ENCODE assay signal across 17 cellular contexts in genomic region chr6:31446481-31446880, GRCh38. TPM values are rescaled to one million over a fixed set of nuclear protein-coding genes. Genes with fewer than 3 reads are reported as not detected.
DNase-seq lines count a peak whose midpoint lies in the region; ATAC-seq and TF ChIP-seq lines count a peak whose summit lies in the region.
"Had no signal": no experiment of that assay in that cellular context is flagged by ENCODE, and none has a peak within 500 bp of the region (broad histone marks: within the 10 kb centered on the region; RNA-seq: fewer than 3 reads in every experiment).

No MANE protein-coding gene starts in this region.

- H3K27ac Mint-ChIP-seq in activated CD4-positive, alpha-beta T cell treated with anti-CD3 and anti-CD28 coated beads, Interleukin-2, amount 10 ng/mL, durations not matched to agents 24 days and 14 days: no peak overlapping the region
- no peak overlapping the region for H3K27ac Mint-ChIP-seq in stimulated activated effector memory CD8-positive, alpha-beta T cell treated with anti-CD3 and anti-CD28 coated beads, Interleukin-12 subunit alpha, Interleukin-12 subunit beta, amount 100 ng/mL, for 72 hours
- H3K27ac Mint-ChIP-seq: CD14-positive monocyte, H9 had no signal

- no peak for TF ChIP-seq CTCF in epithelial cell of esophagus (IDR thresholded peaks at IDR 0.05; ENCODE audit: insufficient read depth, low read depth, low read length, missing control alignments)

- ATAC-seq in stimulated activated effector memory CD8-positive, alpha-beta T cell treated with anti-CD3 and anti-CD28 coated beads, Interleukin-12 subunit alpha, Interleukin-12 subunit beta, amount 100 ng/mL, for 72 hours: peak; percentile 33
- no peak for ATAC-seq in GM18502 (IDR thresholded peaks at IDR 0.05; ENCODE audit: poor library complexity, unreplicated experiment)

- H3K27me3 Mint-ChIP-seq in activated CD4-positive, alpha-beta T cell treated with anti-CD3 and anti-CD28 coated beads, Interleukin-2, amount 10 ng/mL, durations not matched to agents 24 days and 14 days: peaks cover 53% of the 10 kb centered on the region

- DNase-seq in activated CD4-positive, alpha-beta T cell treated with anti-CD3 and anti-CD28 coated beads, Interleukin-2, amount 10 ng/mL, durations not matched to agents 24 days and 14 days: peak; percentile 21
- no peak for DNase-seq in activated CD4-positive, alpha-beta T cell treated with anti-CD3 and anti-CD28 coated beads for 1 hour
- DNase-seq in RKO (ENCODE audit: low spot score) (peak; percentile 20), epithelial cell of esophagus (ENCODE audit: low read depth) (peak; percentile 15), NCI-H524 treated with DMSO at 0.1 percent for 48 hours (lab: John Stamatoyannopoulos, UW) (no peak), DMS53 (lab: John Stamatoyannopoulos, UW) (no peak)
- DNase-seq in stimulated activated effector memory CD8-positive, alpha-beta T cell treated with anti-CD3 and anti-CD28 coated beads, Interleukin-12 subunit alpha, Interleukin-12 subunit beta, amount 100 ng/mL, for 72 hours (ENCODE audit: low spot score in 2 of 2): no peak
- DNase-seq: 8988T, COR-L47, H9, NCI-H1417, NCI-H187 treated with DMSO at 0.1 percent for 48 hours, NCI-H345, NCI-H69, SHP77 had no signal

- no peak overlapping the region for H3K4me3 ChIP-seq in epithelial cell of esophagus (ENCODE audit: low read length)

- H3K36me3 Mint-ChIP-seq in activated CD4-positive, alpha-beta T cell treated with anti-CD3 and anti-CD28 coated beads, Interleukin-2, amount 10 ng/mL, durations not matched to agents 24 days and 14 days (ENCODE audit: low read depth): no peaks in the 10 kb centered on the region
- peaks cover 5% of the 10 kb centered on the region for H3K36me3 Mint-ChIP-seq in stimulated activated effector memory CD8-positive, alpha-beta T cell treated with anti-CD3 and anti-CD28 coated beads, Interleukin-12 subunit alpha, Interleukin-12 subunit beta, amount 100 ng/mL, for 72 hours
- H3K36me3 Mint-ChIP-seq: CD14-positive monocyte had no signal

- intact Hi-C loops in activated CD4-positive, alpha-beta T cell treated with anti-CD3 and anti-CD28 coated beads, Interleukin-2, amount 10 ng/mL, durations not matched to agents 24 days and 14 days (cut with micrococcal nuclease): no loop called here

- no peaks in the 10 kb centered on the region for H3K9me3 Mint-ChIP-seq in activated CD4-positive, alpha-beta T cell treated with anti-CD3 and anti-CD28 coated beads, Interleukin-2, amount 10 ng/mL, durations not matched to agents 24 days and 14 days
- no peaks in the 10 kb centered on the region for H3K9me3 Mint-ChIP-seq in stimulated activated effector memory CD8-positive, alpha-beta T cell treated with anti-CD3 and anti-CD28 coated beads, Interleukin-12 subunit alpha, Interleukin-12 subunit beta, amount 100 ng/mL, for 72 hours

- H3K4me1 Mint-ChIP-seq in activated CD4-positive, alpha-beta T cell treated with anti-CD3 and anti-CD28 coated beads, Interleukin-2, amount 10 ng/mL, durations not matched to agents 24 days and 14 days: peaks cover 2% of the 10 kb centered on the region
- peaks cover 6% of the 10 kb centered on the region for H3K4me1 Mint-ChIP-seq in stimulated activated effector memory CD8-positive, alpha-beta T cell treated with anti-CD3 and anti-CD28 coated beads, Interleukin-12 subunit alpha, Interleukin-12 subunit beta, amount 100 ng/mL, for 72 hours

- H3K4me3 Mint-ChIP-seq in activated CD4-positive, alpha-beta T cell treated with anti-CD3 and anti-CD28 coated beads, Interleukin-2, amount 10 ng/mL, durations not matched to agents 24 days and 14 days: no peak overlapping the region
- H3K4me3 Mint-ChIP-seq in stimulated activated effector memory CD8-positive, alpha-beta T cell treated with anti-CD3 and anti-CD28 coated beads, Interleukin-12 subunit alpha, Interleukin-12 subunit beta, amount 100 ng/mL, for 72 hours: no peak overlapping the region
- H3K4me3 Mint-ChIP-seq: CD14-positive monocyte, H9 had no signal

RNA-seq across cellular contexts. Expression of gene MICA, which starts 43.1 kb away (rescaled TPM):
- total RNA-seq in activated CD4-positive, alpha-beta T cell treated with anti-CD3 and anti-CD28 coated beads, Interleukin-2, amount 10 ng/mL, durations not matched to agents 24 days and 14 days: 6.5 and 7.3 TPM in 2 replicates

RNA-seq across cellular contexts. Expression of gene MICB, which starts 51.5 kb away (rescaled TPM):
- 32.8 and 35.5 TPM in 2 replicates for total RNA-seq in activated CD4-positive, alpha-beta T cell treated with anti-CD3 and anti-CD28 coated beads, Interleukin-2, amount 10 ng/mL, durations not matched to agents 24 days and 14 days

Comparison
In these comparisons a context has a peak if more than half of its experiments do, and no peak if none do; other contexts are left out.
1. DNase-seq: peak in activated CD4-positive, alpha-beta T cell treated with anti-CD3 and anti-CD28 coated beads, Interleukin-2, amount 10 ng/mL, durations not matched to agents 24 days and 14 days (single experiment), RKO (single experiment) and epithelial cell of esophagus (single experiment); none in activated CD4-positive, alpha-beta T cell treated with anti-CD3 and anti-CD28 coated beads for 1 hour (single experiment), stimulated activated effector memory CD8-positive, alpha-beta T cell treated with anti-CD3 and anti-CD28 coated beads, Interleukin-12 subunit alpha, Interleukin-12 subunit beta, amount 100 ng/mL, for 72 hours (0 of 2), NCI-H524 treated with DMSO at 0.1 percent for 48 hours (single experiment) and DMS53 (single experiment).